11 cellular contexts compared by ENCODE assay signal in the genomic region with DNA sequence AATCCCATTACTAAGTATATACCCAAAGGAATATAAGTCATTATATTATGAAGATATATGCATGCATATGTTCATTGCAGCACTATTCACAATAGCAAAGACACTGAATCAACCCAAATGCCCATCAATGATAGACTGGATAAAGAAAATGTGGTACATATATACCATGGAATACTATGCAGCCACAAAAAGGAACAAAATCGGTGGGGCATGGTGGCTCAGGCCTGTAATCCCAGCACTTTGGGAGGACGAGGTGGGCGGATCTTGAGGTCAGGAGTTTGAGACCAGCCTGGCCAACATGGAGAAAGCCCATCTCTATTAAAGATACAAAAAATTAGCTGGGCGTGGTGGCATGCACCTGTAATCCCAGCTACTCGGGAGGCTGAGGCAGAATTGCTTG. TPM values are rescaled to one million over a fixed set of nuclear protein-coding genes. Genes with fewer than 3 reads are reported as not detected.
"Had no signal": no experiment of that assay in that cellular context is flagged by ENCODE, and none has a peak within 500 bp of the region (broad histone marks: within the 10 kb centered on the region; RNA-seq: fewer than 3 reads in every experiment).

No MANE protein-coding gene starts in this region.

RNA-seq across cellular contexts. Expression of a gene that starts 56.3 kb away (rescaled TPM):
- total RNA-seq: activated B cell treated with CpG ODN at 0.5 μM for 24 hours; activated CD4-positive, alpha-beta memory T cell treated with anti-CD3 and anti-CD28 coated beads for 36 hours; activated CD8-positive, alpha-beta memory T cell treated with anti-CD3 and anti-CD28 coated beads, Interleukin-2, amount 10 ng/mL, durations not matched to agents 7 days and 5 days; activated naive CD4-positive, alpha-beta T cell treated with anti-CD3 and anti-CD28 coated beads, Interleukin-2, amount 50 U/mL, for 72 hours; activated T-helper 2 cell treated with anti-CD3 and anti-CD28 coated beads, Interferon-gamma antibody, Interleukin-2, Interleukin-4, amounts not matched to agents 10 μg/mL and 5 μg/mL and 100 μg/mL, durations not matched to agents 14 hours and 24 hours and 36 hours; aorta; chondrocyte; LHCN-M2; NCI-H460; SJCRH30; T-helper 17 cell had no signal
